In genomic region chr6:138979813-138980668, GRCh38 we compare ENCODE assay signal across 16 cellular contexts.
DNase-seq lines count a peak whose midpoint lies in the region; ATAC-seq lines count a peak whose summit lies in the region.
"Had no signal": no experiment of that assay in that cellular context is flagged by ENCODE, and none has a peak within 500 bp of the region (broad histone marks: within the 10 kb centered on the region; RNA-seq: fewer than 3 reads in every experiment).

No MANE protein-coding gene starts in this region.

- no peaks in the 10 kb centered on the region for H3K36me3 Mint-ChIP-seq in memory B cell
- H3K36me3 Mint-ChIP-seq: CD8-positive, alpha-beta T cell had no signal

- no peak overlapping the region for H3K4me3 Mint-ChIP-seq in memory B cell
- H3K4me3 Mint-ChIP-seq: CD8-positive, alpha-beta T cell; nephron progenitor cell had no signal

- H3K9me3 Mint-ChIP-seq in memory B cell = no peaks in the 10 kb centered on the region
- H3K9me3 Mint-ChIP-seq: CD8-positive, alpha-beta T cell; nephron progenitor cell had no signal

- H3K27ac Mint-ChIP-seq in memory B cell = no peak overlapping the region

- H3K27me3 Mint-ChIP-seq in memory B cell = no peaks in the 10 kb centered on the region

- intact Hi-C loops in posterior cingulate gyrus (cut with DNase I) = no loop called here

- peaks cover 27% of the 10 kb centered on the region for H3K4me1 Mint-ChIP-seq in memory B cell

- DNase-seq in MV-4-11 (lab: John Stamatoyannopoulos, UW) = peak; percentile 62
- no peak for DNase-seq in memory B cell (ENCODE audit: low spot score in 2 of 2)
- no peak for DNase-seq in NK-92 treated with Interleukin-12 subunit alpha and Interleukin-12 subunit beta, amount 100 ng/mL, for 24 hours (lab: John Stamatoyannopoulos, UW)
- no peak for DNase-seq in SW480 (ENCODE audit: low spot score)
- no peak for DNase-seq in activated CD4-positive, alpha-beta T cell treated with anti-CD3 and anti-CD28 coated beads, Interleukin-2, amount 50 U/mL, for 48 hours
- DNase-seq in posterior cingulate gyrus = no peak
- DNase-seq: activated CD4-positive, alpha-beta T cell treated with anti-CD3 and anti-CD28 coated beads for 1 hour; activated T-cell treated with anti-CD3 and anti-CD28 coated beads, Interleukin-2, amount 50 U/mL, for 1 hour; CD8-positive, alpha-beta T cell; effector CD4-positive, alpha-beta T cell; foreskin keratinocyte; NCI-H1417 treated with DMSO at 0.1 percent for 48 hours; NCI-H82; nephron progenitor cell had no signal

- ATAC-seq in GM18907 (IDR thresholded peaks at IDR 0.05; ENCODE audit: unreplicated experiment) (peak; percentile 60), HG02610 (IDR thresholded peaks at IDR 0.05; ENCODE audit: unreplicated experiment) (peak; percentile 64), memory B cell (ENCODE audit: low read depth) (peak; percentile 85)
- ATAC-seq: CD8-positive, alpha-beta T cell; foreskin keratinocyte had no signal
